ENCODE assay signal across 1 cellular context in genomic region chr3:53846134-53846850, GRCh38.
TF ChIP-seq lines count a peak whose summit lies in the region.

A gene with protein sequence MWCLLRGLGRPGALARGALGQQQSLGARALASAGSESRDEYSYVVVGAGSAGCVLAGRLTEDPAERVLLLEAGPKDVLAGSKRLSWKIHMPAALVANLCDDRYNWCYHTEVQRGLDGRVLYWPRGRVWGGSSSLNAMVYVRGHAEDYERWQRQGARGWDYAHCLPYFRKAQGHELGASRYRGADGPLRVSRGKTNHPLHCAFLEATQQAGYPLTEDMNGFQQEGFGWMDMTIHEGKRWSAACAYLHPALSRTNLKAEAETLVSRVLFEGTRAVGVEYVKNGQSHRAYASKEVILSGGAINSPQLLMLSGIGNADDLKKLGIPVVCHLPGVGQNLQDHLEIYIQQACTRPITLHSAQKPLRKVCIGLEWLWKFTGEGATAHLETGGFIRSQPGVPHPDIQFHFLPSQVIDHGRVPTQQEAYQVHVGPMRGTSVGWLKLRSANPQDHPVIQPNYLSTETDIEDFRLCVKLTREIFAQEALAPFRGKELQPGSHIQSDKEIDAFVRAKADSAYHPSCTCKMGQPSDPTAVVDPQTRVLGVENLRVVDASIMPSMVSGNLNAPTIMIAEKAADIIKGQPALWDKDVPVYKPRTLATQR (minus strand): TSS chr3:53846419. CDS start chr3:53824008, 22,411 bp downstream.
A gene with protein sequence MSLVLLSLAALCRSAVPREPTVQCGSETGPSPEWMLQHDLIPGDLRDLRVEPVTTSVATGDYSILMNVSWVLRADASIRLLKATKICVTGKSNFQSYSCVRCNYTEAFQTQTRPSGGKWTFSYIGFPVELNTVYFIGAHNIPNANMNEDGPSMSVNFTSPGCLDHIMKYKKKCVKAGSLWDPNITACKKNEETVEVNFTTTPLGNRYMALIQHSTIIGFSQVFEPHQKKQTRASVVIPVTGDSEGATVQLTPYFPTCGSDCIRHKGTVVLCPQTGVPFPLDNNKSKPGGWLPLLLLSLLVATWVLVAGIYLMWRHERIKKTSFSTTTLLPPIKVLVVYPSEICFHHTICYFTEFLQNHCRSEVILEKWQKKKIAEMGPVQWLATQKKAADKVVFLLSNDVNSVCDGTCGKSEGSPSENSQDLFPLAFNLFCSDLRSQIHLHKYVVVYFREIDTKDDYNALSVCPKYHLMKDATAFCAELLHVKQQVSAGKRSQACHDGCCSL (plus strand): TSS chr3:53846568. CDS start chr3:53846589, 21 bp downstream.

TF ChIP-seq in HepG2, 621 proteins besides CTCF, POLR2A, EP300 and RAD21 (continued from another document and continues in another):
- TF ChIP-seq RERE (CRISPR knock-in tag; IDR thresholded peaks at IDR 0.05; ENCODE audit: low read depth) (no peak), ZBTB21 (CRISPR knock-in tag; IDR thresholded peaks at IDR 0.05) (no peak), SETDB1 (CRISPR knock-in tag; IDR thresholded peaks at IDR 0.05; ENCODE audit: borderline replicate concordance) (no peak), ZNF766 (CRISPR knock-in tag; IDR thresholded peaks at IDR 0.05; ENCODE audit: borderline replicate concordance) (peak; percentile 55; the same call in 1 of the 2 replicates), FIP1L1 (IDR thresholded peaks at IDR 0.05; ENCODE audit: borderline replicate concordance, insufficient read depth, low read depth, low read length) (no peak), ZNF296 (CRISPR knock-in tag; conservative IDR thresholded peaks at IDR 0.05) (0 out of 2 replicates have a peak, but pooled peaks have one; percentile 35), ZBTB8A (CRISPR knock-in tag; IDR thresholded peaks at IDR 0.05; ENCODE audit: borderline replicate concordance, low read depth) (no peak), SIN3B (IDR thresholded peaks at IDR 0.05; ENCODE audit: low read length) (no peak), NONO (IDR thresholded peaks at IDR 0.05) (no peak), NONO (CRISPR knock-in tag; conservative IDR thresholded peaks at IDR 0.05) (peak; percentile 97), ZNF770 (CRISPR knock-in tag; IDR thresholded peaks at IDR 0.05) (0 out of 2 replicates have a peak, but pooled peaks have one; percentile 31), HIVEP1 (CRISPR knock-in tag; IDR thresholded peaks at IDR 0.05) (no peak), ZFP91 (CRISPR knock-in tag; IDR thresholded peaks at IDR 0.05; ENCODE audit: borderline replicate concordance) (peak; percentile 74; the same call in 1 of the 2 replicates), ZSCAN31 (CRISPR knock-in tag; IDR thresholded peaks at IDR 0.05; ENCODE audit: low read depth) (peak; percentile 99), MZF1 (CRISPR knock-in tag; IDR thresholded peaks at IDR 0.05; ENCODE audit: borderline replicate concordance) (no peak), ZNF136 (CRISPR knock-in tag; IDR thresholded peaks at IDR 0.05; ENCODE audit: low read depth) (no peak), KDM3A (CRISPR knock-in tag; IDR thresholded peaks at IDR 0.05; ENCODE audit: low read depth) (peak; percentile 94), MBD4 (IDR thresholded peaks at IDR 0.05; ENCODE audit: borderline replicate concordance, low read length) (no peak), PRPF4 (IDR thresholded peaks at IDR 0.05; ENCODE audit: low read depth, low read length, poor library complexity, severe bottlenecking) (no peak), SCMH1 (CRISPR knock-in tag; IDR thresholded peaks at IDR 0.05; ENCODE audit: borderline replicate concordance) (no peak), FOXM1 (CRISPR knock-in tag; IDR thresholded peaks at IDR 0.05) (no peak), ZNF20 (CRISPR knock-in tag; IDR thresholded peaks at IDR 0.05) (no peak), TRIM24 (CRISPR knock-in tag; IDR thresholded peaks at IDR 0.05) (no peak), RFX3 (CRISPR knock-in tag; IDR thresholded peaks at IDR 0.05) (no peak), KAT7 (CRISPR knock-in tag; IDR thresholded peaks at IDR 0.05; ENCODE audit: borderline replicate concordance) (no peak; the same call in 1 of the 2 replicates), RFX5 (IDR thresholded peaks at IDR 0.05; ENCODE audit: low read depth, low read length) (no peak), ZNF576 (CRISPR knock-in tag; IDR thresholded peaks at IDR 0.05) (no peak), ZNF383 (CRISPR knock-in tag; IDR thresholded peaks at IDR 0.05; ENCODE audit: borderline replicate concordance) (no peak), NRL (CRISPR knock-in tag; IDR thresholded peaks at IDR 0.05; ENCODE audit: borderline replicate concordance) (peak; percentile 94)
- TF ChIP-seq, protein P1, sequence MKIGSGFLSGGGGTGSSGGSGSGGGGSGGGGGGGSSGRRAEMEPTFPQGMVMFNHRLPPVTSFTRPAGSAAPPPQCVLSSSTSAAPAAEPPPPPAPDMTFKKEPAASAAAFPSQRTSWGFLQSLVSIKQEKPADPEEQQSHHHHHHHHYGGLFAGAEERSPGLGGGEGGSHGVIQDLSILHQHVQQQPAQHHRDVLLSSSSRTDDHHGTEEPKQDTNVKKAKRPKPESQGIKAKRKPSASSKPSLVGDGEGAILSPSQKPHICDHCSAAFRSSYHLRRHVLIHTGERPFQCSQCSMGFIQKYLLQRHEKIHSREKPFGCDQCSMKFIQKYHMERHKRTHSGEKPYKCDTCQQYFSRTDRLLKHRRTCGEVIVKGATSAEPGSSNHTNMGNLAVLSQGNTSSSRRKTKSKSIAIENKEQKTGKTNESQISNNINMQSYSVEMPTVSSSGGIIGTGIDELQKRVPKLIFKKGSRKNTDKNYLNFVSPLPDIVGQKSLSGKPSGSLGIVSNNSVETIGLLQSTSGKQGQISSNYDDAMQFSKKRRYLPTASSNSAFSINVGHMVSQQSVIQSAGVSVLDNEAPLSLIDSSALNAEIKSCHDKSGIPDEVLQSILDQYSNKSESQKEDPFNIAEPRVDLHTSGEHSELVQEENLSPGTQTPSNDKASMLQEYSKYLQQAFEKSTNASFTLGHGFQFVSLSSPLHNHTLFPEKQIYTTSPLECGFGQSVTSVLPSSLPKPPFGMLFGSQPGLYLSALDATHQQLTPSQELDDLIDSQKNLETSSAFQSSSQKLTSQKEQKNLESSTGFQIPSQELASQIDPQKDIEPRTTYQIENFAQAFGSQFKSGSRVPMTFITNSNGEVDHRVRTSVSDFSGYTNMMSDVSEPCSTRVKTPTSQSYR (CRISPR knock-in tag; IDR thresholded peaks at IDR 0.05; ENCODE audit: borderline replicate concordance): peak; percentile 10; the same call in 1 of the 2 replicates
- TF ChIP-seq, protein P2, sequence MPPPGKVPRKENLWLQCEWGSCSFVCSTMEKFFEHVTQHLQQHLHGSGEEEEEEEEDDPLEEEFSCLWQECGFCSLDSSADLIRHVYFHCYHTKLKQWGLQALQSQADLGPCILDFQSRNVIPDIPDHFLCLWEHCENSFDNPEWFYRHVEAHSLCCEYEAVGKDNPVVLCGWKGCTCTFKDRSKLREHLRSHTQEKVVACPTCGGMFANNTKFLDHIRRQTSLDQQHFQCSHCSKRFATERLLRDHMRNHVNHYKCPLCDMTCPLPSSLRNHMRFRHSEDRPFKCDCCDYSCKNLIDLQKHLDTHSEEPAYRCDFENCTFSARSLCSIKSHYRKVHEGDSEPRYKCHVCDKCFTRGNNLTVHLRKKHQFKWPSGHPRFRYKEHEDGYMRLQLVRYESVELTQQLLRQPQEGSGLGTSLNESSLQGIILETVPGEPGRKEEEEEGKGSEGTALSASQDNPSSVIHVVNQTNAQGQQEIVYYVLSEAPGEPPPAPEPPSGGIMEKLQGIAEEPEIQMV (CRISPR knock-in tag; IDR thresholded peaks at IDR 0.05; ENCODE audit: low read depth): peak; percentile 77
- TF ChIP-seq, protein P3, sequence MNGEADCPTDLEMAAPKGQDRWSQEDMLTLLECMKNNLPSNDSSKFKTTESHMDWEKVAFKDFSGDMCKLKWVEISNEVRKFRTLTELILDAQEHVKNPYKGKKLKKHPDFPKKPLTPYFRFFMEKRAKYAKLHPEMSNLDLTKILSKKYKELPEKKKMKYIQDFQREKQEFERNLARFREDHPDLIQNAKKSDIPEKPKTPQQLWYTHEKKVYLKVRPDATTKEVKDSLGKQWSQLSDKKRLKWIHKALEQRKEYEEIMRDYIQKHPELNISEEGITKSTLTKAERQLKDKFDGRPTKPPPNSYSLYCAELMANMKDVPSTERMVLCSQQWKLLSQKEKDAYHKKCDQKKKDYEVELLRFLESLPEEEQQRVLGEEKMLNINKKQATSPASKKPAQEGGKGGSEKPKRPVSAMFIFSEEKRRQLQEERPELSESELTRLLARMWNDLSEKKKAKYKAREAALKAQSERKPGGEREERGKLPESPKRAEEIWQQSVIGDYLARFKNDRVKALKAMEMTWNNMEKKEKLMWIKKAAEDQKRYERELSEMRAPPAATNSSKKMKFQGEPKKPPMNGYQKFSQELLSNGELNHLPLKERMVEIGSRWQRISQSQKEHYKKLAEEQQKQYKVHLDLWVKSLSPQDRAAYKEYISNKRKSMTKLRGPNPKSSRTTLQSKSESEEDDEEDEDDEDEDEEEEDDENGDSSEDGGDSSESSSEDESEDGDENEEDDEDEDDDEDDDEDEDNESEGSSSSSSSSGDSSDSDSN (CRISPR knock-in tag; IDR thresholded peaks at IDR 0.05): peak; percentile 93; the same call in 1 of the 2 replicates
- TF ChIP-seq, protein P4, sequence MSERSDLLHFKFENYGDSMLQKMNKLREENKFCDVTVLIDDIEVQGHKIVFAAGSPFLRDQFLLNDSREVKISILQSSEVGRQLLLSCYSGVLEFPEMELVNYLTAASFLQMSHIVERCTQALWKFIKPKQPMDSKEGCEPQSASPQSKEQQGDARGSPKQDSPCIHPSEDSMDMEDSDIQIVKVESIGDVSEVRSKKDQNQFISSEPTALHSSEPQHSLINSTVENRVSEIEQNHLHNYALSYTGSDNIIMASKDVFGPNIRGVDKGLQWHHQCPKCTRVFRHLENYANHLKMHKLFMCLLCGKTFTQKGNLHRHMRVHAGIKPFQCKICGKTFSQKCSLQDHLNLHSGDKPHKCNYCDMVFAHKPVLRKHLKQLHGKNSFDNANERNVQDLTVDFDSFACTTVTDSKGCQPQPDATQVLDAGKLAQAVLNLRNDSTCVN (CRISPR knock-in tag; IDR thresholded peaks at IDR 0.05; ENCODE audit: borderline replicate concordance): no peak; the same call in 1 of the 2 replicates
- TF ChIP-seq, protein P5, sequence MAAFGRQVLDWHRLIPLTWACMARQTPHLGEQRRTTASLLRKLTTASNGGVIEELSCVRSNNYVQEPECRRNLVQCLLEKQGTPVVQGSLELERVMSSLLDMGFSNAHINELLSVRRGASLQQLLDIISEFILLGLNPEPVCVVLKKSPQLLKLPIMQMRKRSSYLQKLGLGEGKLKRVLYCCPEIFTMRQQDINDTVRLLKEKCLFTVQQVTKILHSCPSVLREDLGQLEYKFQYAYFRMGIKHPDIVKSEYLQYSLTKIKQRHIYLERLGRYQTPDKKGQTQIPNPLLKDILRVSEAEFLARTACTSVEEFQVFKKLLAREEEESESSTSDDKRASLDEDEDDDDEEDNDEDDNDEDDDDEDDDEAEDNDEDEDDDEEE (CRISPR knock-in tag; IDR thresholded peaks at IDR 0.05): no peak; the same call in none of the 2 replicates
